In the genomic region with DNA sequence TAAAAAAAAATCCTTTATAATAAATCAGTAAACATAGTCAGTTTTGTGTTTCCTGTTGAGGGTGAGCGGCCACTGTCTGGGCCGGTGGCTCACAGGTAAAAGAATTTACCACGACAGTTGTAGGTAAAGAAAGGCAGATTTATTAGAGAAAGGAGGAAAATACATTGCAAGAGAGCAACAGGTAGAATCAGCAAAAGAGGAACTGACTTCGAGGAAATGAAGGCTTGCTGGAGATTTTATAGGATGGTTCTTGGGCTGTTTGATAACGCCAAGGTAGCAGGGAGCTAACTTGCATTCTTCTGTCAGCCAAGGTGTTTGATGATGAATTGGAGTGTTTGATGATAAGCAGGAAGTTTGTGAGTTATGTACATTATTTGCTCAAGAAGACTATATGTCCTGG, we compare ENCODE assay signal across 25 cellular contexts. TPM values are rescaled to one million over a fixed set of nuclear protein-coding genes. Genes with fewer than 3 reads are reported as not detected.
A peak's percentile ranks its signal among the peaks of the same experiment; 100 is the strongest.
DNase-seq lines count a peak whose midpoint lies in the region; ATAC-seq, FAIRE-seq and TF ChIP-seq lines count a peak whose summit lies in the region.
"Had no signal": no experiment of that assay in that cellular context is flagged by ENCODE, and none has a peak within 500 bp of the region (broad histone marks: within the 10 kb centered on the region; RNA-seq: fewer than 3 reads in every experiment).

No MANE protein-coding gene starts in this region.

- H3K27me3 Mint-ChIP-seq in CD8-positive, alpha-beta T cell (ENCODE audit: low read depth), result no peaks in the 10 kb centered on the region
- no peaks in the 10 kb centered on the region for H3K27me3 Mint-ChIP-seq in activated T-cell treated with anti-CD3 and anti-CD28 coated beads, Interleukin-2, amount 50 U/mL, for 4 hours (ENCODE audit: low read depth)
- H3K27me3 Mint-ChIP-seq: B cell; CD4-positive, alpha-beta T cell had no signal

- intact Hi-C loops in CD8-positive, alpha-beta T cell (cut with DNase I, micrococcal nuclease), result no loop called here
- intact Hi-C loops in K562 (cut with micrococcal nuclease) (no loop called here), psoas muscle (cut with DNase I) (no loop called here)

- H3K36me3 ChIP-seq in CD8-positive, alpha-beta T cell (ENCODE audit: insufficient read depth, low read length), result no peaks in the 10 kb centered on the region
- H3K36me3 ChIP-seq in K562 (ENCODE audit: control insufficient read depth, insufficient read depth, low read length) (no peaks in the 10 kb centered on the region), psoas muscle (ENCODE audit: insufficient read depth in 1 of 2, low read depth in 1 of 2) (no peaks in the 10 kb centered on the region)
- H3K36me3 ChIP-seq: BLaER1 treated with 17β-estradiol and CSF1 and Interleukin-3, amounts not matched to agents 10 nM and 100 nM had no signal

- CTCF ChIA-PET in A549 (lab: Yijun Ruan, JAX) (interaction anchor here (0.9 to 3.9 kb wide), 2 partner anchors 11 to 180 kb away, joined by 3 to 12 read pairs; no protein-coding TSS in a partner anchor), K562 (lab: Yijun Ruan, JAX; ENCODE audit: low intra/inter-chr PET ratio) (no interaction called here)
- CTCF ChIA-PET in CD8-positive, alpha-beta T cell (lab: Charles Lee), result interaction anchor here (1.1 kb wide), 1 partner anchor 12 kb away, joined by 3 read pairs; no protein-coding TSS in a partner anchor

- no peak for TF ChIP-seq CTCF in A549 (IDR thresholded peaks at IDR 0.05)
- TF ChIP-seq CTCF in CD8-positive, alpha-beta T cell (IDR thresholded peaks at IDR 0.05), result no peak
- no peak for TF ChIP-seq CTCF in LNCaP clone FGC (IDR thresholded peaks at IDR 0.05; ENCODE audit: control insufficient read depth, extremely low read depth, insufficient read depth)
- TF ChIP-seq CTCF in K562 (IDR thresholded peaks at IDR 0.05 in 2 of 3, conservative IDR thresholded peaks at IDR 0.05 in 1 of 3; ENCODE audit: insufficient read depth in 2 of 3, low read depth in 1 of 3, low read length in 3 of 3), result no peak
- TF ChIP-seq CTCF in psoas muscle (IDR thresholded peaks at IDR 0.05), result no peak

- H3K9me1 ChIP-seq in K562 (ENCODE audit: control insufficient read depth, insufficient read depth, low read length), result no peaks in the 10 kb centered on the region

- POLR2A ChIA-PET in A549 (lab: Yijun Ruan, JAX) (no interaction called here), K562 (lab: Yijun Ruan, JAX) (no interaction called here)
- POLR2A ChIA-PET in CD8-positive, alpha-beta T cell (lab: Charles Lee), result no interaction called here

- TF ChIP-seq EP300 in A549 (IDR thresholded peaks at IDR 0.05), result no peak
- no peak for TF ChIP-seq EP300 in K562 (IDR thresholded peaks at IDR 0.05; ENCODE audit: low read length)

- peak overlapping the region; percentile 33 for H3K27ac Mint-ChIP-seq in CD8-positive, alpha-beta T cell
- H3K27ac Mint-ChIP-seq: B cell; CD4-positive, alpha-beta T cell had no signal

- no TSS peak for BruUV-seq in K562 (replicated peaks; lab: Mats Ljungman, UMichigan)

- in situ Hi-C loops in K562 (cut with MboI), result no loop called here

- H3K27ac ChIP-seq in A549 (no peak overlapping the region), K562 (ENCODE audit: extremely low read depth, low read depth, low read length) (no peak overlapping the region), psoas muscle (no peak overlapping the region)
- H3K27ac ChIP-seq in CD8-positive, alpha-beta T cell (ENCODE audit: low read depth, low read length), result no peak overlapping the region
- H3K27ac ChIP-seq: BLaER1 treated with 17β-estradiol and CSF1 and Interleukin-3, amounts not matched to agents 10 nM and 100 nM; C4-2B had no signal

- FAIRE-seq in A549 (lab: Jason Lieb, UNC) (peak; percentile 7), K562 (lab: Jason Lieb, UNC) (no peak)
- FAIRE-seq: A204.1, G401.6, GM12892, GM18507 had no signal

- H3K4me1 Mint-ChIP-seq in CD8-positive, alpha-beta T cell (ENCODE audit: low read depth), result peaks cover 3% of the 10 kb centered on the region
- H3K4me1 Mint-ChIP-seq in activated T-cell treated with anti-CD3 and anti-CD28 coated beads, Interleukin-2, amount 50 U/mL, for 4 hours (ENCODE audit: low read depth), result peaks cover 2% of the 10 kb centered on the region

- no peaks in the 10 kb centered on the region for H3K79me2 ChIP-seq in K562 (ENCODE audit: control insufficient read depth, insufficient read depth, low read length)

- no peak overlapping the region for H2AFZ ChIP-seq in K562 (ENCODE audit: low read depth, low read length)

- H4K20me1 ChIP-seq in K562 (replicated peaks; ENCODE audit: control insufficient read depth, insufficient read depth, low read length), result no peaks in the 10 kb centered on the region
- H4K20me1 ChIP-seq: BLaER1 treated with 17β-estradiol and CSF1 and Interleukin-3, amounts not matched to agents 10 nM and 100 nM had no signal

- no peak overlapping the region for H3K4me3 Mint-ChIP-seq in CD8-positive, alpha-beta T cell
- H3K4me3 Mint-ChIP-seq in activated T-cell treated with anti-CD3 and anti-CD28 coated beads, Interleukin-2, amount 50 U/mL, for 4 hours, result no peak overlapping the region
- H3K4me3 Mint-ChIP-seq: B cell; CD4-positive, alpha-beta T cell; CD8-positive, alpha-beta memory T cell had no signal

- TF ChIP-seq RAD21 in A549 (conservative IDR thresholded peaks at IDR 0.05 in 1 of 2, IDR thresholded peaks at IDR 0.05 in 1 of 2), result no peak
- no peak for TF ChIP-seq RAD21 in K562 (CRISPR knock-in tag; conservative IDR thresholded peaks at IDR 0.05 in 1 of 2, IDR thresholded peaks at IDR 0.05 in 1 of 2)

- ATAC-seq in A549, result no peak
- ATAC-seq in CD8-positive, alpha-beta T cell, result no peak
- ATAC-seq in K562, result no peak
- no peak for ATAC-seq in psoas muscle
- no peak for ATAC-seq in activated T-cell treated with anti-CD3 and anti-CD28 coated beads, Interleukin-2, amount 50 U/mL, for 4 hours

- H3K9me3 ChIP-seq in A549, result no peaks in the 10 kb centered on the region
- H3K9me3 ChIP-seq in CD8-positive, alpha-beta T cell (ENCODE audit: low read length), result no peaks in the 10 kb centered on the region
- H3K9me3 ChIP-seq in K562 (replicated peaks; ENCODE audit: control insufficient read depth, insufficient read depth, low read depth, low read length), result no peaks in the 10 kb centered on the region
- no peaks in the 10 kb centered on the region for H3K9me3 ChIP-seq in psoas muscle
- H3K9me3 ChIP-seq: BLaER1 treated with 17β-estradiol and CSF1 and Interleukin-3, amounts not matched to agents 10 nM and 100 nM had no signal

- H3K4me3 ChIP-seq in A549 (no peak overlapping the region), LNCaP clone FGC (ENCODE audit: low read depth, low read length) (no peak overlapping the region), K562 (no peak overlapping the region), psoas muscle (no peak overlapping the region)
- no peak overlapping the region for H3K4me3 ChIP-seq in CD8-positive, alpha-beta T cell (ENCODE audit: low read depth, low read length)
- H3K4me3 ChIP-seq: BLaER1 treated with 17β-estradiol and CSF1 and Interleukin-3, amounts not matched to agents 10 nM and 100 nM had no signal

- H3K36me3 Mint-ChIP-seq in CD8-positive, alpha-beta T cell, result peaks cover 3% of the 10 kb centered on the region
- no peaks in the 10 kb centered on the region for H3K36me3 Mint-ChIP-seq in activated T-cell treated with anti-CD3 and anti-CD28 coated beads, Interleukin-2, amount 50 U/mL, for 4 hours (ENCODE audit: insufficient read depth)

- no peak overlapping the region for H3K4me2 ChIP-seq in A549
- no peak overlapping the region for H3K4me2 ChIP-seq in K562 (ENCODE audit: insufficient read depth, low read length)
- H3K4me2 ChIP-seq: BLaER1 treated with 17β-estradiol and CSF1 and Interleukin-3, amounts not matched to agents 10 nM and 100 nM had no signal

- no peaks in the 10 kb centered on the region for H3K27me3 ChIP-seq in CD8-positive, alpha-beta T cell (ENCODE audit: insufficient read depth, low read length)
- H3K27me3 ChIP-seq in K562 (ENCODE audit: control insufficient read depth in 2 of 2, insufficient read depth in 2 of 2, low read length in 2 of 2) (peaks cover 4 to 8% of the 10 kb centered on the region in 2 experiments; a peak in 4 of 5 replicates), psoas muscle (ENCODE audit: insufficient read depth in 3 of 3, low read length in 2 of 3) (no peaks in the 10 kb centered on the region)

- H3K9me3 Mint-ChIP-seq in CD8-positive, alpha-beta T cell, result no peaks in the 10 kb centered on the region
- no peaks in the 10 kb centered on the region for H3K9me3 Mint-ChIP-seq in activated T-cell treated with anti-CD3 and anti-CD28 coated beads, Interleukin-2, amount 50 U/mL, for 4 hours
- H3K9me3 Mint-ChIP-seq: CD4-positive, alpha-beta T cell; CD8-positive, alpha-beta memory T cell had no signal

- no peak for DNase-seq in A549 (ENCODE audit: low read depth in 1 of 2, low spot score in 1 of 2)
- DNase-seq in CD8-positive, alpha-beta T cell, result no peak
- DNase-seq in LNCaP clone FGC (ENCODE audit: low read depth), result peak; percentile 8
- DNase-seq in K562 (ENCODE audit: extremely low read depth in 1 of 4, low spot score in 3 of 4), result no peak
- no peak for DNase-seq in psoas muscle
- no peak for DNase-seq in activated T-cell treated with anti-CD3 and anti-CD28 coated beads, Interleukin-2, amount 50 U/mL, for 4 hours
- no peak for DNase-seq in Kasumi-1 (lab: John Stamatoyannopoulos, UW)
- DNase-seq in DMS53 (lab: John Stamatoyannopoulos, UW), result no peak
- DNase-seq: 8988T; AML-193; CD4-positive, alpha-beta T cell; CD8-positive, alpha-beta memory T cell; COR-L47; DMS 273 treated with DMSO at 0.1 percent for 48 hours; DMS153; DMS79 treated with DMSO at 0.1 percent for 48 hours; GF-D8 had no signal

- 51% methylated on average over 5 of the region's 5 CpGs for WGBS in A549 (ENCODE audit: missing lambda C conversion rate)
- 6% methylated on average over 5 of the region's 5 CpGs for WGBS in K562 (ENCODE audit: insufficient coverage, low coverage, missing lambda C conversion rate)
- 81 to 83% (median 82%) methylated on average over 5 of the region's 5 CpGs for WGBS in psoas muscle, 3 donors

- no peaks in the 10 kb centered on the region for H3K4me1 ChIP-seq in A549
- no peaks in the 10 kb centered on the region for H3K4me1 ChIP-seq in CD8-positive, alpha-beta T cell (ENCODE audit: insufficient read depth, low read length)
- H3K4me1 ChIP-seq in K562 (replicated peaks in 1 of 2; ENCODE audit: control insufficient read depth in 2 of 2, insufficient read depth in 2 of 2, low read length in 2 of 2), result no peaks in the 10 kb centered on the region
- H3K4me1 ChIP-seq in psoas muscle, result no peaks in the 10 kb centered on the region
- H3K4me1 ChIP-seq: BLaER1 treated with 17β-estradiol and CSF1 and Interleukin-3, amounts not matched to agents 10 nM and 100 nM had no signal

- TF ChIP-seq POLR2A in A549 (IDR thresholded peaks at IDR 0.05; ENCODE audit: low read length), result no peak
- TF ChIP-seq POLR2A in K562 (conservative IDR thresholded peaks at IDR 0.05), result no peak

- no peak overlapping the region for H3K9ac ChIP-seq in K562 (ENCODE audit: insufficient read depth in 1 of 2, low read depth in 2 of 2, low read length in 2 of 2)
- H3K9ac ChIP-seq: BLaER1 treated with 17β-estradiol and CSF1 and Interleukin-3, amounts not matched to agents 10 nM and 100 nM had no signal

RNA-seq across cellular contexts. Expression of gene ZNF157, which starts 2.8 kb away (rescaled TPM):
- polyA plus RNA-seq in A549 (2011; rRNA removed), result 0.06 and 0.13 TPM in 2 replicates
- polyA plus RNA-seq in A549 (2012; cell fraction: cytosol; rRNA removed), result 0.01 and 0.03 TPM in 2 replicates
- not detected in 2 replicates for polyA plus RNA-seq in A549 (2012; cell fraction: nucleus; rRNA removed)
- 0.05 to 0.08 TPM (median 0.05 TPM) in 3 replicates for polyA plus RNA-seq in A549 (2017; fragmentation: RNase III; extraction: RNeasy Plus Mini Kit Qiagen cat#74134 plus additional on column Dnase treatment)
- polyA minus RNA-seq in A549 (2011; rRNA and poly(A)+ RNA removed), result 0.19 TPM in 1 of 2 replicates, not detected in the other
- total RNA-seq in CD8-positive, alpha-beta T cell, result under 1 TPM; 0.43 to 0.56 TPM
- total RNA-seq in K562 (2011; cell fraction: chromatin; rRNA removed; ENCODE audit: low replicate concordance), result not detected in 2 replicates
- total RNA-seq in K562 (2011; cell fraction: nucleolus; rRNA removed), result not detected in 2 replicates
- not detected in 2 replicates for total RNA-seq in K562 (2011; cell fraction: nucleoplasm; rRNA removed)
- total RNA-seq in K562 (2014; rRNA removed), result not detected in 2 replicates
- not detected in 2 replicates for total RNA-seq in K562 (2014; rRNA removed; fragmentation: Illumina TruSeq; extraction: Trizol)
- total RNA-seq in K562 (2015; rRNA removed; fragmentation: Illumina TruSeq; extraction: Trizol), result not detected in 2 replicates
- not detected in 2 replicates for total RNA-seq in K562 (2021)
- not detected in 2 replicates for polyA plus RNA-seq in K562 (2011; rRNA removed)
- polyA plus RNA-seq in K562 (2011; cell fraction: cytosol; rRNA removed), result not detected in 2 replicates
- not detected in 2 replicates for polyA plus RNA-seq in K562 (2011; cell fraction: nucleus; rRNA removed)
- polyA plus RNA-seq in K562 (2012), result not detected in 2 replicates
- not detected in 2 replicates for polyA plus RNA-seq in K562 (2014; fragmentation: Illumina TruSeq; extraction: Trizol)
- under 1 TPM in 1 of 2 experiments, not detected in 1; 0.03 TPM for polyA plus RNA-seq in K562 (2014; fragmentation: Nextera tagmentation; extraction: Ambion mirVana)
- polyA plus RNA-seq in K562 (2014; rRNA removed), result not detected in 2 replicates
- not detected in 2 replicates for polyA minus RNA-seq in K562 (2011; rRNA and poly(A)+ RNA removed)
- polyA minus RNA-seq in K562 (2011; cell fraction: cytosol; rRNA and poly(A)+ RNA removed), result not detected in 2 replicates
- not detected in 2 replicates for polyA minus RNA-seq in K562 (2011; cell fraction: nucleus; rRNA and poly(A)+ RNA removed)
- total RNA-seq in psoas muscle, result not detected
- polyA plus RNA-seq in psoas muscle, result under 1 TPM in 2 of 3 donors, not detected in 1; 0.07 to 0.17 TPM
- under 1 TPM; 0.40 to 0.78 (median 0.73) TPM for total RNA-seq in activated T-cell treated with anti-CD3 and anti-CD28 coated beads, Interleukin-2, amount 50 U/mL, for 4 hours
- polyA plus RNA-seq: BJ; CD8-positive, alpha-beta memory T cell had no signal
